15 cellular contexts compared by ENCODE assay signal in the genomic region with DNA sequence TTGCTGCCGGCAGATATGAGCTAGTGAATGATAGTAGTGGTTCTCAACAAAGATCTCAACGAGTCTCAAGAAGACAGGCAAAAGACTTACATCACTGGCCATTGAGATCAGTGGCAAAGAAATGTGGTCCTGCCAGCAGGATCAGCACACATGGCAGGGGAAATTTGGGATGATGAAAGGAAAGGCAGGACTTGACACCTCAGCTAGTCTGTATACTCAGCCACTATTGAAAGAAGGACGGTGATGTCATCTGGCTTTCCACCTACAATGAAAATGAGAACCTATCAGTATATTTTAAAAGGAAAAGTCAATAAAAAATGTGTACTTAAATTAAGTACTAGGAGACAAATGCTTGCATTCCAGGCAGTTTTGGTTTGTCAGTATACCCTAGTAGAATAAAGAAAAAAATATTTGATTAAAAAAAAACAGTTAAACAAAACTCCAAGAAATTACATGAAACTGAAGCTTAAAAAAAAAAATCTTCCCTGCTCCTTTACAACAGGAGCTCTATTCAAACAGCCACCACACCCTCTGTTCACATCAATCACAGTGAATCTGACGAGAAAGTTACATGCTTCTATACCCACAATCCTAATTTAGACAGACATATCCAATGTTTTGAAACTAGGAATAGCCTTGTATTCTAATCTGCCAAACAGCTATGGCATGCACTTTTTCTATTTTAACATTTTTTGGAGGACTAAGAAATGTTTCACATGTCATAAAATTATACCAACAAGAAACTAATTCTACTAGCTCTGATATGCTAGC. TPM values are rescaled to one million over a fixed set of nuclear protein-coding genes. Genes with fewer than 3 reads are reported as not detected.
DNase-seq lines count a peak whose midpoint lies in the region; ATAC-seq, FAIRE-seq and TF ChIP-seq lines count a peak whose summit lies in the region.
"Had no signal": no experiment of that assay in that cellular context is flagged by ENCODE, and none has a peak within 500 bp of the region (broad histone marks: within the 10 kb centered on the region; RNA-seq: fewer than 3 reads in every experiment).

No MANE protein-coding gene starts in this region.

- TF ChIP-seq EP300 in esophagus muscularis mucosa (IDR thresholded peaks at IDR 0.05): no peak

- TF ChIP-seq CTCF in AG10803 (conservative IDR thresholded peaks at IDR 0.05; ENCODE audit: low read length) (no peak), esophagus muscularis mucosa (IDR thresholded peaks at IDR 0.05) (no peak), parathyroid adenoma (IDR thresholded peaks at IDR 0.05) (no peak), pancreas (IDR thresholded peaks at IDR 0.05) (no peak)

- H3K27ac ChIP-seq in esophagus muscularis mucosa (replicated peaks in 1 of 4): peak overlapping the region; percentile 83 to 92 (median 89)
- peak overlapping the region; percentile 79 for H3K27ac ChIP-seq in parathyroid adenoma
- H3K27ac ChIP-seq in pancreas: peak overlapping the region in 1 of 4 donors; percentile 28
- H3K27ac ChIP-seq: SK-N-MC had no signal

- intact Hi-C loops in esophagus muscularis mucosa (cut with DNase I) (no loop called here), pancreas (cut with DNase I) (no loop called here)

- no peak overlapping the region for H3K4me3 ChIP-seq in AG10803 (ENCODE audit: low read length)
- no peak overlapping the region for H3K4me3 ChIP-seq in esophagus muscularis mucosa
- no peak overlapping the region for H3K4me3 ChIP-seq in parathyroid adenoma (ENCODE audit: low read depth, low read length)
- no peak overlapping the region for H3K4me3 ChIP-seq in pancreas
- H3K4me3 ChIP-seq: HAP-1, SK-N-MC had no signal

- no peaks in the 10 kb centered on the region for H3K9me3 ChIP-seq in esophagus muscularis mucosa
- H3K9me3 ChIP-seq in parathyroid adenoma (ENCODE audit: control insufficient read depth, low read length): no peaks in the 10 kb centered on the region
- H3K9me3 ChIP-seq in pancreas: no peaks in the 10 kb centered on the region
- H3K9me3 ChIP-seq: HAP-1 had no signal

- peaks cover 0 to 55% (median 25%) of the 10 kb centered on the region in 4 donors for H3K36me3 ChIP-seq in esophagus muscularis mucosa
- H3K36me3 ChIP-seq in parathyroid adenoma (ENCODE audit: control insufficient read depth, insufficient read depth, low read length): no peaks in the 10 kb centered on the region
- peaks cover 6 to 21% (median 7%) of the 10 kb centered on the region in 3 donors for H3K36me3 ChIP-seq in pancreas

- H2AFZ ChIP-seq in parathyroid adenoma: peak overlapping the region; percentile 31

- WGBS in esophagus muscularis mucosa: 70% methylated on average over 4 of the region's 4 CpGs
- WGBS in pancreas, 2 donors: 59 to 76% methylated on average over 4 of the region's 4 CpGs

- H3K79me2 ChIP-seq in parathyroid adenoma: peaks cover 15% of the 10 kb centered on the region

- no peak for TF ChIP-seq POLR2A in esophagus muscularis mucosa (IDR thresholded peaks at IDR 0.05; ENCODE audit: low read depth)

- DNase-seq in AG10803 (ENCODE audit: low read depth): peak; percentile 40
- DNase-seq in NCI-H69 (lab: John Stamatoyannopoulos, UW): peak; percentile 28
- DNase-seq in esophagus muscularis mucosa (ENCODE audit: extremely low spot score): no peak
- no peak for DNase-seq in pancreas
- DNase-seq: AML-193, DMS53, NCI-H1048, NCI-H82 had no signal

- peak overlapping the region; percentile 50 for H3K4me2 ChIP-seq in parathyroid adenoma (ENCODE audit: low read length)

- H3K27me3 ChIP-seq in esophagus muscularis mucosa: no peaks in the 10 kb centered on the region
- no peaks in the 10 kb centered on the region for H3K27me3 ChIP-seq in parathyroid adenoma (ENCODE audit: control insufficient read depth, insufficient read depth, low read length)
- H3K27me3 ChIP-seq in pancreas: no peaks in the 10 kb centered on the region

- FAIRE-seq in pancreas (lab: Jason Lieb, UNC): no peak
- FAIRE-seq: endothelial cell of umbilical vein had no signal

- no peak overlapping the region for H3K9ac ChIP-seq in parathyroid adenoma

- ATAC-seq in pancreas (no peak), GM18858 (IDR thresholded peaks at IDR 0.05; ENCODE audit: unreplicated experiment) (no peak), GM19351 (IDR thresholded peaks at IDR 0.05; ENCODE audit: unreplicated experiment) (no peak), GM21529 (IDR thresholded peaks at IDR 0.05; ENCODE audit: unreplicated experiment) (no peak)

- H3K4me1 ChIP-seq in esophagus muscularis mucosa (peaks cover 52 to 98% (median 93%) of the 10 kb centered on the region in 4 donors), parathyroid adenoma (peaks cover 16% of the 10 kb centered on the region), pancreas (peaks cover 0 to 5% (median 0%) of the 10 kb centered on the region in 3 donors)

RNA-seq across cellular contexts. Expression of a gene that starts 34.9 kb away (rescaled TPM):
- 1 to 10 TPM in 3 of 4 donors, under 1 TPM in 1; 0.98 to 5.0 (median 2.0) TPM for total RNA-seq in esophagus muscularis mucosa
- total RNA-seq in pancreas: under 1 TPM; 0.16 to 0.28 (median 0.22) TPM
- polyA plus RNA-seq in pancreas: under 1 TPM in 1 of 2 donors, not detected in 1; 0.26 TPM

RNA-seq across cellular contexts. Expression of a gene that starts 35.1 kb away (rescaled TPM):
- total RNA-seq in esophagus muscularis mucosa (100 to 1,000 TPM; 126 to 166 (median 156) TPM), pancreas (10 to 100 TPM; 29.1 to 49.3 (median 36.5) TPM)
- polyA plus RNA-seq in pancreas: 100 to 1,000 TPM in 1 of 2 donors, 10 to 100 TPM in 1; 66.8 to 120 TPM

RNA-seq across cellular contexts. Expression of a gene that starts 46.1 kb away (rescaled TPM):
- total RNA-seq in esophagus muscularis mucosa (10 to 100 TPM; 36.6 to 55.6 (median 53.2) TPM), pancreas (1 to 10 TPM; 4.6 to 9.0 (median 6.2) TPM)
- 1 to 10 TPM; 2.2 to 5.8 TPM for polyA plus RNA-seq in pancreas

Comparison
In these comparisons a context has a peak if more than half of its experiments do, and no peak if none do; other contexts are left out.
1. DNase-seq: peak in AG10803 (single experiment) and NCI-H69 (single experiment); none in esophagus muscularis mucosa (single experiment) and pancreas (0 of 6).